1 cellular context compared by ENCODE assay signal in genomic region chr7:131244259-131244852, GRCh38.
TF ChIP-seq lines count a peak whose summit lies in the region.

No MANE protein-coding gene starts in this region.

TF ChIP-seq in K562, 482 proteins besides CTCF, POLR2A, EP300 and RAD21 (continued from another document and continues in another):
- no peak for TF ChIP-seq PRDM10 (IDR thresholded peaks at IDR 0.05; ENCODE audit: partially characterized antibody)
- peak; percentile 69 for TF ChIP-seq VEZF1 (CRISPR knock-in tag; IDR thresholded peaks at IDR 0.05)
- TF ChIP-seq CHD4 (IDR thresholded peaks at IDR 0.05; ENCODE audit: insufficient read depth, insufficient replicate concordance, low read depth, low read length, poor library complexity, severe bottlenecking), result no peak
- TF ChIP-seq HNRNPK (IDR thresholded peaks at IDR 0.05; ENCODE audit: low read depth, low read length, poor library complexity, severe bottlenecking), result no peak
- TF ChIP-seq, protein P1, sequence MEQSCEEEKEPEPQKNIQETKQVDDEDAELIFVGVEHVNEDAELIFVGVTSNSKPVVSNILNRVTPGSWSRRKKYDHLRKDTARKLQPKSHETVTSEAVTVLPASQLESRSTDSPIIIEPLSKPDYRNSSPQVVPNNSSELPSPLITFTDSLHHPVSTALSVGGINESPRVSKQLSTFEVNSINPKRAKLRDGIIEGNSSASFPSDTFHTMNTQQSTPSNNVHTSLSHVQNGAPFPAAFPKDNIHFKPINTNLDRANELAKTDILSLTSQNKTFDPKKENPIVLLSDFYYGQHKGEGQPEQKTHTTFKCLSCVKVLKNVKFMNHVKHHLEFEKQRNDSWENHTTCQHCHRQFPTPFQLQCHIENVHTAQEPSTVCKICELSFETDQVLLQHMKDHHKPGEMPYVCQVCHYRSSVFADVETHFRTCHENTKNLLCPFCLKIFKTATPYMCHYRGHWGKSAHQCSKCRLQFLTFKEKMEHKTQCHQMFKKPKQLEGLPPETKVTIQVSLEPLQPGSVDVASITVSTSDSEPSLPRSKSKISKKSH (CRISPR knock-in tag; IDR thresholded peaks at IDR 0.05), result no peak
- no peak for TF ChIP-seq ZBTB9 (CRISPR knock-in tag; IDR thresholded peaks at IDR 0.05)
- TF ChIP-seq U2AF1 (optimal IDR thresholded peaks at IDR 0.05; ENCODE audit: low read depth, low read length), result no peak
- TF ChIP-seq EZH2 (IDR thresholded peaks at IDR 0.05; ENCODE audit: borderline replicate concordance, low read depth, low read length), result peak; percentile 88
- TF ChIP-seq ZNF561 (CRISPR knock-in tag; conservative IDR thresholded peaks at IDR 0.05), result no peak
- TF ChIP-seq ZNF134 (CRISPR knock-in tag; conservative IDR thresholded peaks at IDR 0.05), result no peak
- TF ChIP-seq TCFL5 (CRISPR knock-in tag; conservative IDR thresholded peaks at IDR 0.05), result no peak
- no peak for TF ChIP-seq ZBTB11 (CRISPR knock-in tag; IDR thresholded peaks at IDR 0.05)
- no peak for TF ChIP-seq GABPA (tag; conservative IDR thresholded peaks at IDR 0.05; ENCODE audit: low read depth)
- TF ChIP-seq CHD2 (IDR thresholded peaks at IDR 0.05; ENCODE audit: low read depth, low read length), result no peak
- no peak for TF ChIP-seq ZNF445 (CRISPR knock-in tag; IDR thresholded peaks at IDR 0.05; ENCODE audit: low read depth)
- no peak for TF ChIP-seq MYC (IDR thresholded peaks at IDR 0.05; ENCODE audit: low read depth, low read length)
- TF ChIP-seq MYC (CRISPR knock-in tag; IDR thresholded peaks at IDR 0.05; ENCODE audit: borderline replicate concordance, low read depth), result no peak
- TF ChIP-seq PHTF2 (CRISPR knock-in tag; IDR thresholded peaks at IDR 0.05), result no peak
- TF ChIP-seq ZNF121 (CRISPR knock-in tag; conservative IDR thresholded peaks at IDR 0.05), result no peak
- TF ChIP-seq, protein P2, sequence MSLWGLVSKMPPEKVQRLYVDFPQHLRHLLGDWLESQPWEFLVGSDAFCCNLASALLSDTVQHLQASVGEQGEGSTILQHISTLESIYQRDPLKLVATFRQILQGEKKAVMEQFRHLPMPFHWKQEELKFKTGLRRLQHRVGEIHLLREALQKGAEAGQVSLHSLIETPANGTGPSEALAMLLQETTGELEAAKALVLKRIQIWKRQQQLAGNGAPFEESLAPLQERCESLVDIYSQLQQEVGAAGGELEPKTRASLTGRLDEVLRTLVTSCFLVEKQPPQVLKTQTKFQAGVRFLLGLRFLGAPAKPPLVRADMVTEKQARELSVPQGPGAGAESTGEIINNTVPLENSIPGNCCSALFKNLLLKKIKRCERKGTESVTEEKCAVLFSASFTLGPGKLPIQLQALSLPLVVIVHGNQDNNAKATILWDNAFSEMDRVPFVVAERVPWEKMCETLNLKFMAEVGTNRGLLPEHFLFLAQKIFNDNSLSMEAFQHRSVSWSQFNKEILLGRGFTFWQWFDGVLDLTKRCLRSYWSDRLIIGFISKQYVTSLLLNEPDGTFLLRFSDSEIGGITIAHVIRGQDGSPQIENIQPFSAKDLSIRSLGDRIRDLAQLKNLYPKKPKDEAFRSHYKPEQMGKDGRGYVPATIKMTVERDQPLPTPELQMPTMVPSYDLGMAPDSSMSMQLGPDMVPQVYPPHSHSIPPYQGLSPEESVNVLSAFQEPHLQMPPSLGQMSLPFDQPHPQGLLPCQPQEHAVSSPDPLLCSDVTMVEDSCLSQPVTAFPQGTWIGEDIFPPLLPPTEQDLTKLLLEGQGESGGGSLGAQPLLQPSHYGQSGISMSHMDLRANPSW (CRISPR knock-in tag; IDR thresholded peaks at IDR 0.05), result no peak
- no peak for TF ChIP-seq PCBP2 (IDR thresholded peaks at IDR 0.05; ENCODE audit: low read depth, low read length, poor library complexity, severe bottlenecking)
- no peak for TF ChIP-seq SMAD2 (IDR thresholded peaks at IDR 0.05; ENCODE audit: low read depth, low read length)
- TF ChIP-seq SMARCC2 (IDR thresholded peaks at IDR 0.05; ENCODE audit: low read depth), result peak; percentile 43; the same call in 1 of the 2 replicates
- peak; percentile 91 for TF ChIP-seq JUN (IDR thresholded peaks at IDR 0.05; ENCODE audit: borderline replicate concordance, low read depth, low read length)
- TF ChIP-seq JUN (CRISPR knock-in tag; IDR thresholded peaks at IDR 0.05; ENCODE audit: borderline replicate concordance), result no peak
- TF ChIP-seq FIP1L1 (IDR thresholded peaks at IDR 0.05; ENCODE audit: low read depth, low read length, poor library complexity, severe bottlenecking), result no peak
- TF ChIP-seq, protein P3, sequence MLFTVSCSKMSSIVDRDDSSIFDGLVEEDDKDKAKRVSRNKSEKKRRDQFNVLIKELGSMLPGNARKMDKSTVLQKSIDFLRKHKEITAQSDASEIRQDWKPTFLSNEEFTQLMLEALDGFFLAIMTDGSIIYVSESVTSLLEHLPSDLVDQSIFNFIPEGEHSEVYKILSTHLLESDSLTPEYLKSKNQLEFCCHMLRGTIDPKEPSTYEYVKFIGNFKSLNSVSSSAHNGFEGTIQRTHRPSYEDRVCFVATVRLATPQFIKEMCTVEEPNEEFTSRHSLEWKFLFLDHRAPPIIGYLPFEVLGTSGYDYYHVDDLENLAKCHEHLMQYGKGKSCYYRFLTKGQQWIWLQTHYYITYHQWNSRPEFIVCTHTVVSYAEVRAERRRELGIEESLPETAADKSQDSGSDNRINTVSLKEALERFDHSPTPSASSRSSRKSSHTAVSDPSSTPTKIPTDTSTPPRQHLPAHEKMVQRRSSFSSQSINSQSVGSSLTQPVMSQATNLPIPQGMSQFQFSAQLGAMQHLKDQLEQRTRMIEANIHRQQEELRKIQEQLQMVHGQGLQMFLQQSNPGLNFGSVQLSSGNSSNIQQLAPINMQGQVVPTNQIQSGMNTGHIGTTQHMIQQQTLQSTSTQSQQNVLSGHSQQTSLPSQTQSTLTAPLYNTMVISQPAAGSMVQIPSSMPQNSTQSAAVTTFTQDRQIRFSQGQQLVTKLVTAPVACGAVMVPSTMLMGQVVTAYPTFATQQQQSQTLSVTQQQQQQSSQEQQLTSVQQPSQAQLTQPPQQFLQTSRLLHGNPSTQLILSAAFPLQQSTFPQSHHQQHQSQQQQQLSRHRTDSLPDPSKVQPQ (CRISPR knock-in tag; IDR thresholded peaks at IDR 0.05; ENCODE audit: borderline replicate concordance), result no peak
- TF ChIP-seq, protein P4, sequence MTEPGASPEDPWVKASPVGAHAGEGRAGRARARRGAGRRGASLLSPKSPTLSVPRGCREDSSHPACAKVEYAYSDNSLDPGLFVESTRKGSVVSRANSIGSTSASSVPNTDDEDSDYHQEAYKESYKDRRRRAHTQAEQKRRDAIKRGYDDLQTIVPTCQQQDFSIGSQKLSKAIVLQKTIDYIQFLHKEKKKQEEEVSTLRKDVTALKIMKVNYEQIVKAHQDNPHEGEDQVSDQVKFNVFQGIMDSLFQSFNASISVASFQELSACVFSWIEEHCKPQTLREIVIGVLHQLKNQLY (CRISPR knock-in tag; conservative IDR thresholded peaks at IDR 0.05), result no peak
- no peak for TF ChIP-seq MBD1 (CRISPR knock-in tag; IDR thresholded peaks at IDR 0.05)
- TF ChIP-seq RBM22 (IDR thresholded peaks at IDR 0.05; ENCODE audit: low read depth, low read length, poor library complexity, severe bottlenecking), result no peak
- TF ChIP-seq NR4A1 (CRISPR knock-in tag; IDR thresholded peaks at IDR 0.05), result no peak
- no peak for TF ChIP-seq NR4A1 (tag; IDR thresholded peaks at IDR 0.05)
- TF ChIP-seq NFE2 (IDR thresholded peaks at IDR 0.05; ENCODE audit: low read depth), result peak; percentile 19; the same call in 1 of the 2 replicates
- TF ChIP-seq ZNF785 (CRISPR knock-in tag; IDR thresholded peaks at IDR 0.05), result no peak
- TF ChIP-seq CEBPG (CRISPR knock-in tag; IDR thresholded peaks at IDR 0.05), result no peak
- TF ChIP-seq CEBPG (tag; conservative IDR thresholded peaks at IDR 0.05 in 1 of 2, IDR thresholded peaks at IDR 0.05 in 1 of 2), result no peak
- peak; percentile 91 for TF ChIP-seq ATF3 (IDR thresholded peaks at IDR 0.05)
- no peak for TF ChIP-seq ATF3 (CRISPR knock-in tag; conservative IDR thresholded peaks at IDR 0.05)
- no peak for TF ChIP-seq ATF1 (CRISPR knock-in tag; IDR thresholded peaks at IDR 0.05)
- TF ChIP-seq ATF1 (tag; IDR thresholded peaks at IDR 0.05), result peak; percentile 87
